In genomic region chr4:84718699-84719098, GRCh38 we compare ENCODE assay signal across 22 cellular contexts.
DNase-seq lines count a peak whose midpoint lies in the region; TF ChIP-seq lines count a peak whose summit lies in the region.
"Had no signal": no experiment of that assay in that cellular context is flagged by ENCODE, and none has a peak within 500 bp of the region (broad histone marks: within the 10 kb centered on the region; RNA-seq: fewer than 3 reads in every experiment).

No MANE protein-coding gene starts in this region.

- H3K27me3 ChIP-seq in adipocyte (replicated peaks; ENCODE audit: control insufficient read depth, insufficient read depth, low read length): no peaks in the 10 kb centered on the region
- H3K27me3 ChIP-seq in cardiac muscle cell: no peaks in the 10 kb centered on the region
- H3K27me3 ChIP-seq in parathyroid adenoma (ENCODE audit: control insufficient read depth, insufficient read depth, low read length): no peaks in the 10 kb centered on the region
- H3K27me3 ChIP-seq: SJCRH30 had no signal

- H2AFZ ChIP-seq in parathyroid adenoma (no peak overlapping the region), OCI-LY7 (ENCODE audit: low read length) (no peak overlapping the region)
- H2AFZ ChIP-seq: GM23338 had no signal

- intact Hi-C loops in head of caudate nucleus (cut with DNase I): no loop called here
- intact Hi-C loops in OCI-LY7 (cut with micrococcal nuclease; ENCODE audit: unreplicated experiment): no loop called here

- peaks cover 55% of the 10 kb centered on the region for H3K36me3 ChIP-seq in adipocyte (ENCODE audit: control insufficient read depth, insufficient read depth, low read length, severe bottlenecking)
- H3K36me3 ChIP-seq in cardiac muscle cell: peaks cover 34% of the 10 kb centered on the region
- no peaks in the 10 kb centered on the region for H3K36me3 ChIP-seq in parathyroid adenoma (ENCODE audit: control insufficient read depth, insufficient read depth, low read length)
- no peaks in the 10 kb centered on the region for H3K36me3 ChIP-seq in OCI-LY7 (ENCODE audit: insufficient read depth, low read length)

- H3K4me1 ChIP-seq in adipocyte (ENCODE audit: control insufficient read depth, insufficient read depth, low read length) (peaks cover 17% of the 10 kb centered on the region), cardiac muscle cell (ENCODE audit: low read depth) (peaks cover 6% of the 10 kb centered on the region), parathyroid adenoma (peaks cover 2% of the 10 kb centered on the region), OCI-LY7 (ENCODE audit: insufficient read depth, low read length, poor library complexity, severe bottlenecking) (no peaks in the 10 kb centered on the region)
- H3K4me1 ChIP-seq: SJCRH30 had no signal

- H3K4me3 ChIP-seq in adipocyte (ENCODE audit: low read length): no peak overlapping the region
- no peak overlapping the region for H3K4me3 ChIP-seq in cardiac muscle cell
- H3K4me3 ChIP-seq in parathyroid adenoma (ENCODE audit: low read depth, low read length): no peak overlapping the region
- H3K4me3 ChIP-seq in OCI-LY7 (ENCODE audit: low read depth, low read length, poor library complexity, severe bottlenecking): no peak overlapping the region
- H3K4me3 ChIP-seq: GM12878, GM23338, SJCRH30 had no signal

- H3K9ac ChIP-seq in adipocyte (ENCODE audit: low read length) (no peak overlapping the region), parathyroid adenoma (no peak overlapping the region)

- CTCF ChIA-PET in OCI-LY7 (lab: Charles Lee; ENCODE audit: unreplicated experiment): no interaction called here

- no TSS peak for BruUV-seq in OCI-LY7 (replicated peaks; lab: Mats Ljungman, UMichigan)

- DNase-seq in DMS79 treated with DMSO at 0.1 percent for 48 hours (lab: John Stamatoyannopoulos, UW) (peak; percentile 9), DMS79 (lab: John Stamatoyannopoulos, UW) (no peak), adipocyte (ENCODE audit: low read depth) (peak; percentile 63), cardiac muscle cell (ENCODE audit: low read depth in 1 of 2, low spot score in 1 of 2) (peak in 1 of 2 donors; percentile 48), DMS53 treated with DMSO at 0.1 percent for 48 hours (lab: John Stamatoyannopoulos, UW; ENCODE audit: unreplicated experiment) (no peak), head of caudate nucleus (no peak), OCI-LY7 (ENCODE audit: low spot score) (no peak)
- DNase-seq: AML-193, DMS 273 treated with DMSO at 0.1 percent for 48 hours, HCEC 1CT, IMR-90, NCI-H1436 treated with DMSO at 0.1 percent for 48 hours, NCI-H2029, NCI-H446 treated with DMSO at 0.1 percent for 48 hours, OCI-M1, RPMI8226, SJCRH30 had no signal

- H3K79me2 ChIP-seq in parathyroid adenoma: no peaks in the 10 kb centered on the region
- no peaks in the 10 kb centered on the region for H3K79me2 ChIP-seq in OCI-LY7 (ENCODE audit: insufficient read depth, low read depth, low read length)

- no peak for TF ChIP-seq CTCF in cardiac muscle cell (IDR thresholded peaks at IDR 0.05; ENCODE audit: low read depth, low read length)
- TF ChIP-seq CTCF in parathyroid adenoma (IDR thresholded peaks at IDR 0.05): no peak
- TF ChIP-seq CTCF in OCI-LY7 (conservative IDR thresholded peaks at IDR 0.05; ENCODE audit: low read length): no peak

- H4K20me1 ChIP-seq in OCI-LY7 (ENCODE audit: insufficient read depth, low read length): no peaks in the 10 kb centered on the region

- POLR2A ChIA-PET in OCI-LY7 (lab: Charles Lee): no interaction called here

- peak overlapping the region; percentile 75 for H3K27ac ChIP-seq in cardiac muscle cell
- H3K27ac ChIP-seq in parathyroid adenoma: peak overlapping the region; percentile 12
- H3K27ac ChIP-seq in OCI-LY7 (ENCODE audit: low read depth, low read length, poor library complexity, severe bottlenecking): no peak overlapping the region
- H3K27ac ChIP-seq: 22Rv1, C4-2B, SJCRH30 had no signal

- no peaks in the 10 kb centered on the region for H3K9me3 ChIP-seq in adipocyte (ENCODE audit: control insufficient read depth, low read length)
- no peaks in the 10 kb centered on the region for H3K9me3 ChIP-seq in cardiac muscle cell (ENCODE audit: low read depth)
- no peaks in the 10 kb centered on the region for H3K9me3 ChIP-seq in parathyroid adenoma (ENCODE audit: control insufficient read depth, low read length)
- no peaks in the 10 kb centered on the region for H3K9me3 ChIP-seq in OCI-LY7 (ENCODE audit: low read length)
- H3K9me3 ChIP-seq: SJCRH30 had no signal

- peak overlapping the region; percentile 9 for H3K4me2 ChIP-seq in parathyroid adenoma (ENCODE audit: low read length)
- H3K4me2 ChIP-seq in OCI-LY7 (ENCODE audit: low read length): no peak overlapping the region
- H3K4me2 ChIP-seq: GM23338 had no signal

- H3K9me2 ChIP-seq in OCI-LY7 (ENCODE audit: insufficient read depth, low read length): no peaks in the 10 kb centered on the region

Comparison
In these comparisons a context has a peak if more than half of its experiments do, and no peak if none do; other contexts are left out.
1. DNase-seq: peak in DMS79 treated with DMSO at 0.1 percent for 48 hours (single experiment) and adipocyte (single experiment); none in DMS79 (single experiment), DMS53 treated with DMSO at 0.1 percent for 48 hours (single experiment), head of caudate nucleus (0 of 42) and OCI-LY7 (single experiment).